ENCODE assay signal across 13 cellular contexts in the genomic region with DNA sequence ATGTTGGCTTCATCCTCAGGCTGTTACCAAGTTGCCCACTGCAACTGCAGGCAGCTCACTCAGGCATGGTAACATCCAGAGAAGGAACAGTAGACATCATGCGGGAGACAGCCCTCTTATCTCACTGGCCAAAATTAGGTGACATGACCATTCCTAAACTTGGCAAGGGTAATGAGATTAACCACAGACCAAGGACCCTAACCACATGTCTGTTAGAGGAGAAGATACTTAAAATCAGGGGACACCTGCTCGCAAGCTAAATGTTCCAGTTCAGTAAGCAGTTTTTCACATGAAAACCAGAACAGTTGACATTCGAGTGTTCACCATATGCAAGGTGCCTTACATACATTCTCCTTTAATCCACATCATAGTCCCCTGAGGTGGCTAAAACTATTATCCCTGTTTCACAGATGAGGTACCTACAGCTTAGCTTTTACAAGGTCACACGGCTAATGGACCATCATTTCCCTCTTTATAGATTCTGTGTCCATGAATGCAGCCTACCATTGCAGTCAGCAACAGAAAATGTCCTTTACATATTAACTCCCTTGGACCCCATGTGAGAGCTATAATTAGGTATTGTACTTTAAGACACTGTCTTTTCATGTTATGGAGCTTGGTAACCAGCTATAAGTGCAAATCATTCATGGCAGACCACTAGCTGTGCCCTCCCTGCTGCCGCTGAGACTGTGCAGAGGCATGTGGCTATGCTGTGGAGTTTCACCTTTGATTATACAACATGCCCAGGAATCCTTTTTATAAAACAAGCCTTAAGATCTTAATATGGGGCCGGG.
A peak's percentile ranks its signal among the peaks of the same experiment; 100 is the strongest.
DNase-seq lines count a peak whose midpoint lies in the region; ATAC-seq and TF ChIP-seq lines count a peak whose summit lies in the region.
"Had no signal": no experiment of that assay in that cellular context is flagged by ENCODE, and none has a peak within 500 bp of the region (broad histone marks: within the 10 kb centered on the region; RNA-seq: fewer than 3 reads in every experiment).

No MANE protein-coding gene starts in this region.

- peaks cover 2% of the 10 kb centered on the region for H3K9me3 Mint-ChIP-seq in glutamatergic neuron (ENCODE audit: unreplicated experiment)
- peaks cover 5% of the 10 kb centered on the region for H3K9me3 Mint-ChIP-seq in activated CD8-positive, alpha-beta memory T cell treated with anti-CD3 and anti-CD28 coated beads, Interleukin-2, amount 10 ng/mL, durations not matched to agents 7 days and 5 days (ENCODE audit: low read depth)

- H3K4me3 ChIP-seq in right atrium auricular region, result no peak overlapping the region

- H3K36me3 Mint-ChIP-seq in glutamatergic neuron (ENCODE audit: unreplicated experiment), result peaks cover 15% of the 10 kb centered on the region
- H3K36me3 Mint-ChIP-seq in activated CD8-positive, alpha-beta memory T cell treated with anti-CD3 and anti-CD28 coated beads, Interleukin-2, amount 10 ng/mL, durations not matched to agents 7 days and 5 days, result peaks cover 7% of the 10 kb centered on the region

- H3K4me1 Mint-ChIP-seq in glutamatergic neuron (ENCODE audit: low read depth, unreplicated experiment), result peaks cover 5% of the 10 kb centered on the region
- peaks cover 12% of the 10 kb centered on the region for H3K4me1 Mint-ChIP-seq in activated CD8-positive, alpha-beta memory T cell treated with anti-CD3 and anti-CD28 coated beads, Interleukin-2, amount 10 ng/mL, durations not matched to agents 7 days and 5 days

- CTCF ChIA-PET in GM10248 (lab: Yijun Ruan, JAX), result interaction anchor here (0.7 to 2.4 kb wide), 6 partner anchors 11 to 358 kb away, joined by 3 to 11 read pairs (median 3); no protein-coding TSS in a partner anchor
- CTCF ChIA-PET in activated CD8-positive, alpha-beta memory T cell treated with anti-CD3 and anti-CD28 coated beads, Interleukin-2, amount 10 ng/mL, durations not matched to agents 7 days and 5 days (lab: Charles Lee), result interaction anchor here (1.8 kb wide), 1 partner anchor 11 kb away, joined by 6 read pairs; no protein-coding TSS in a partner anchor

- H3K4me3 Mint-ChIP-seq in glutamatergic neuron (ENCODE audit: unreplicated experiment), result no peak overlapping the region
- H3K4me3 Mint-ChIP-seq in activated CD8-positive, alpha-beta memory T cell treated with anti-CD3 and anti-CD28 coated beads, Interleukin-2, amount 10 ng/mL, durations not matched to agents 7 days and 5 days, result no peak overlapping the region

- H3K9me3 ChIP-seq in right atrium auricular region, result peaks cover 0 to 8% of the 10 kb centered on the region in 2 donors

- ATAC-seq in GM19452 (IDR thresholded peaks at IDR 0.05; ENCODE audit: unreplicated experiment) (peak; percentile 63), HG03571 (IDR thresholded peaks at IDR 0.05; ENCODE audit: unreplicated experiment) (peak; percentile 57), GM18868 (IDR thresholded peaks at IDR 0.05; ENCODE audit: unreplicated experiment) (no peak)
- ATAC-seq in activated CD8-positive, alpha-beta memory T cell treated with anti-CD3 and anti-CD28 coated beads, Interleukin-2, amount 10 ng/mL, durations not matched to agents 7 days and 5 days, result no peak
- ATAC-seq: stimulated activated naive CD8-positive, alpha-beta T cell treated with anti-CD3 and anti-CD28 coated beads, Interleukin-15, Interleukin-2, amounts not matched to agents 100 U/mL and 50 U/mL, for 24 hours had no signal

- H3K27me3 ChIP-seq in right atrium auricular region, result no peaks in the 10 kb centered on the region

- H3K27ac Mint-ChIP-seq in glutamatergic neuron (ENCODE audit: unreplicated experiment), result peak overlapping the region; percentile 2
- no peak overlapping the region for H3K27ac Mint-ChIP-seq in activated CD8-positive, alpha-beta memory T cell treated with anti-CD3 and anti-CD28 coated beads, Interleukin-2, amount 10 ng/mL, durations not matched to agents 7 days and 5 days

- DNase-seq in GM10248 (ENCODE audit: extremely low spot score) (peak; percentile 22), glutamatergic neuron (no peak), GF-D8 (lab: John Stamatoyannopoulos, UW) (no peak), right atrium auricular region (ENCODE audit: low spot score) (no peak)
- DNase-seq in activated CD8-positive, alpha-beta memory T cell treated with anti-CD3 and anti-CD28 coated beads, Interleukin-2, amount 10 ng/mL, durations not matched to agents 7 days and 5 days, result no peak
- DNase-seq: COR-L47; mammary epithelial cell; Right ventricle myocardium superior; stimulated activated naive CD8-positive, alpha-beta T cell treated with anti-CD3 and anti-CD28 coated beads, Interleukin-15, Interleukin-2, amounts not matched to agents 100 U/mL and 50 U/mL, for 24 hours had no signal

- H3K27ac ChIP-seq in right atrium auricular region, result no peak overlapping the region
- H3K27ac ChIP-seq: parathyroid adenoma had no signal

- peaks cover 0 to 6% of the 10 kb centered on the region in 2 donors for H3K4me1 ChIP-seq in right atrium auricular region
- H3K4me1 ChIP-seq: parathyroid adenoma had no signal

- TF ChIP-seq CTCF in GM10248 (IDR thresholded peaks at IDR 0.05; ENCODE audit: control extremely low read depth, extremely low read depth, low read depth, missing control alignments) (no peak), glutamatergic neuron (IDR thresholded peaks at IDR 0.05; ENCODE audit: partially characterized antibody, unreplicated experiment) (no peak), right atrium auricular region (IDR thresholded peaks at IDR 0.05) (no peak)

- H3K36me3 ChIP-seq in right atrium auricular region, result no peaks in the 10 kb centered on the region

- POLR2A ChIA-PET in GM10248 (lab: Yijun Ruan, JAX), result no interaction called here

- H3K27me3 Mint-ChIP-seq in glutamatergic neuron (ENCODE audit: unreplicated experiment), result no peaks in the 10 kb centered on the region
- no peaks in the 10 kb centered on the region for H3K27me3 Mint-ChIP-seq in activated CD8-positive, alpha-beta memory T cell treated with anti-CD3 and anti-CD28 coated beads, Interleukin-2, amount 10 ng/mL, durations not matched to agents 7 days and 5 days

Comparison
In these comparisons a context has a peak if more than half of its experiments do, and no peak if none do; other contexts are left out.
1. ATAC-seq: peak in GM19452 (single experiment) and HG03571 (single experiment); none in GM18868 (single experiment) and activated CD8-positive, alpha-beta memory T cell treated with anti-CD3 and anti-CD28 coated beads, Interleukin-2, amount 10 ng/mL, durations not matched to agents 7 days and 5 days (single experiment).